Comparison of ENCODE assay signal across 1 cellular context in the genomic region with DNA sequence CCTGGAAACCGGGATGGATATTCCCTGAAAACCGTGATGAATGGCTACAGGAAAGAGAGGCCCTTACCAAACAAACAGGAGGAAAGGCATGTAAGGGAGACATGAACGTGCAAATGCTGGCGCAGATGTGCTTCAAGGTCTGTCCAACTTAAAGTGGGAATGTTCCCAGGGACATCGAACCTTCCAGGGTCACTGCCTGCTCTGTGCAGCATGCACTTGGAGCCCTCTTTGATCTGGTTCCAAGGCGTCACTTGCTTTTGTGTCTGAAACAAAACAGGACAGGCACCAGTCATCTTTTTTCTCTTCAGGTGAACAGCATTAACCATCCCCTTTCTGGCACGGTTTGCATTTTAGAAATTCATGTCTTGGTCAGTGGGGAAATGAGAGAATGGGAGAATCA.
TF ChIP-seq lines count a peak whose summit lies in the region.

No MANE protein-coding gene starts in this region.

TF ChIP-seq in HepG2, 621 proteins besides CTCF, POLR2A, EP300 and RAD21 (continued from another document and continues in another):
- TF ChIP-seq, protein P1, sequence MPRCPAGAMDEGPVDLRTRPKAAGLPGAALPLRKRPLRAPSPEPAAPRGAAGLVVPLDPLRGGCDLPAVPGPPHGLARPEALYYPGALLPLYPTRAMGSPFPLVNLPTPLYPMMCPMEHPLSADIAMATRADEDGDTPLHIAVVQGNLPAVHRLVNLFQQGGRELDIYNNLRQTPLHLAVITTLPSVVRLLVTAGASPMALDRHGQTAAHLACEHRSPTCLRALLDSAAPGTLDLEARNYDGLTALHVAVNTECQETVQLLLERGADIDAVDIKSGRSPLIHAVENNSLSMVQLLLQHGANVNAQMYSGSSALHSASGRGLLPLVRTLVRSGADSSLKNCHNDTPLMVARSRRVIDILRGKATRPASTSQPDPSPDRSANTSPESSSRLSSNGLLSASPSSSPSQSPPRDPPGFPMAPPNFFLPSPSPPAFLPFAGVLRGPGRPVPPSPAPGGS (CRISPR knock-in tag; IDR thresholded peaks at IDR 0.05), result no peak
- TF ChIP-seq SRY (CRISPR knock-in tag; IDR thresholded peaks at IDR 0.05) (no peak), HNF4G (IDR thresholded peaks at IDR 0.05; ENCODE audit: borderline replicate concordance, low read depth, low read length) (no peak), HNF4G (CRISPR knock-in tag; IDR thresholded peaks at IDR 0.05; ENCODE audit: borderline replicate concordance, low read depth) (0 out of 2 replicates have a peak, but pooled peaks have one; percentile 33), ZFP37 (CRISPR knock-in tag; IDR thresholded peaks at IDR 0.05; ENCODE audit: borderline replicate concordance) (no peak), HDAC2 (CRISPR knock-in tag; IDR thresholded peaks at IDR 0.05) (peak; percentile 66; the same call in 1 of the 2 replicates), JARID2 (CRISPR knock-in tag; IDR thresholded peaks at IDR 0.05; ENCODE audit: insufficient replicate concordance) (no peak), NR2F2 (IDR thresholded peaks at IDR 0.05; ENCODE audit: borderline replicate concordance, low read depth) (no peak), ZNF607 (CRISPR knock-in tag; IDR thresholded peaks at IDR 0.05; ENCODE audit: borderline replicate concordance) (no peak), ZNF431 (CRISPR knock-in tag; IDR thresholded peaks at IDR 0.05; ENCODE audit: borderline replicate concordance, low read depth) (no peak), AGO1 (IDR thresholded peaks at IDR 0.05; ENCODE audit: low read depth, low read length, poor library complexity, severe bottlenecking) (no peak), ELF4 (CRISPR knock-in tag; IDR thresholded peaks at IDR 0.05; ENCODE audit: borderline replicate concordance) (no peak), RARA (CRISPR knock-in tag; IDR thresholded peaks at IDR 0.05) (peak; percentile 83), HMG20A (CRISPR knock-in tag; IDR thresholded peaks at IDR 0.05; ENCODE audit: borderline replicate concordance) (peak; percentile 69; the same call in 1 of the 2 replicates), SMAD9 (CRISPR knock-in tag; IDR thresholded peaks at IDR 0.05) (no peak), PHF21A (CRISPR knock-in tag; IDR thresholded peaks at IDR 0.05) (no peak), ZNF550 (CRISPR knock-in tag; IDR thresholded peaks at IDR 0.05; ENCODE audit: borderline replicate concordance) (no peak), HOXA7 (CRISPR knock-in tag; IDR thresholded peaks at IDR 0.05) (no peak), ZNF24 (IDR thresholded peaks at IDR 0.05) (no peak), SMAD3 (CRISPR knock-in tag; IDR thresholded peaks at IDR 0.05) (no peak), MXD4 (CRISPR knock-in tag; IDR thresholded peaks at IDR 0.05) (0 out of 2 replicates have a peak, but pooled peaks have one; percentile 26), ELF3 (CRISPR knock-in tag; IDR thresholded peaks at IDR 0.05) (peak; percentile 70), ZNF775 (CRISPR knock-in tag; IDR thresholded peaks at IDR 0.05; ENCODE audit: borderline replicate concordance) (no peak), EHMT2 (IDR thresholded peaks at IDR 0.05; ENCODE audit: borderline replicate concordance, low read depth, low read length) (no peak), ZNF354B (CRISPR knock-in tag; IDR thresholded peaks at IDR 0.05) (no peak), ASH2L (IDR thresholded peaks at IDR 0.05; ENCODE audit: insufficient read length, low read depth, low read length) (no peak), ZNF274 (CRISPR knock-in tag; IDR thresholded peaks at IDR 0.05) (no peak), ZNF143 (CRISPR knock-in tag; IDR thresholded peaks at IDR 0.05) (0 out of 2 replicates have a peak, but pooled peaks have one; percentile 23), TOPORS (CRISPR knock-in tag; IDR thresholded peaks at IDR 0.05) (no peak), MTF1 (CRISPR knock-in tag; IDR thresholded peaks at IDR 0.05) (no peak), ERF (CRISPR knock-in tag; IDR thresholded peaks at IDR 0.05) (peak; percentile 44; the same call in 1 of the 2 replicates), ZNF350 (CRISPR knock-in tag; IDR thresholded peaks at IDR 0.05; ENCODE audit: borderline replicate concordance, low read depth) (no peak), RFX1 (IDR thresholded peaks at IDR 0.05) (0 out of 2 replicates have a peak, but pooled peaks have one; percentile 6), ZNF121 (CRISPR knock-in tag; IDR thresholded peaks at IDR 0.05) (no peak), SIX4 (CRISPR knock-in tag; IDR thresholded peaks at IDR 0.05) (0 out of 2 replicates have a peak, but pooled peaks have one; percentile 17), SATB2 (CRISPR knock-in tag; IDR thresholded peaks at IDR 0.05) (0 out of 2 replicates have a peak, but pooled peaks have one; percentile 46), ZFP36L1 (CRISPR knock-in tag; IDR thresholded peaks at IDR 0.05) (no peak), MIER3 (CRISPR knock-in tag; IDR thresholded peaks at IDR 0.05; ENCODE audit: borderline replicate concordance) (peak; percentile 59; the same call in 1 of the 2 replicates)
- TF ChIP-seq, protein P2, sequence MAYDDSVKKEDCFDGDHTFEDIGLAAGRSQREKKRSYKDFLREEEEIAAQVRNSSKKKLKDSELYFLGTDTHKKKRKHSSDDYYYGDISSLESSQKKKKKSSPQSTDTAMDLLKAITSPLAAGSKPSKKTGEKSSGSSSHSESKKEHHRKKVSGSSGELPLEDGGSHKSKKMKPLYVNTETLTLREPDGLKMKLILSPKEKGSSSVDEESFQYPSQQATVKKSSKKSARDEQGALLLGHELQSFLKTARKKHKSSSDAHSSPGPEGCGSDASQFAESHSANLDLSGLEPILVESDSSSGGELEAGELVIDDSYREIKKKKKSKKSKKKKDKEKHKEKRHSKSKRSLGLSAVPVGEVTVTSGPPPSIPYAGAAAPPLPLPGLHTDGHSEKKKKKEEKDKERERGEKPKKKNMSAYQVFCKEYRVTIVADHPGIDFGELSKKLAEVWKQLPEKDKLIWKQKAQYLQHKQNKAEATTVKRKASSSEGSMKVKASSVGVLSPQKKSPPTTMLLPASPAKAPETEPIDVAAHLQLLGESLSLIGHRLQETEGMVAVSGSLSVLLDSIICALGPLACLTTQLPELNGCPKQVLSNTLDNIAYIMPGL (CRISPR knock-in tag; IDR thresholded peaks at IDR 0.05; ENCODE audit: borderline replicate concordance in 1 of 2, low read depth in 1 of 2), result no peak
- TF ChIP-seq, protein P3, sequence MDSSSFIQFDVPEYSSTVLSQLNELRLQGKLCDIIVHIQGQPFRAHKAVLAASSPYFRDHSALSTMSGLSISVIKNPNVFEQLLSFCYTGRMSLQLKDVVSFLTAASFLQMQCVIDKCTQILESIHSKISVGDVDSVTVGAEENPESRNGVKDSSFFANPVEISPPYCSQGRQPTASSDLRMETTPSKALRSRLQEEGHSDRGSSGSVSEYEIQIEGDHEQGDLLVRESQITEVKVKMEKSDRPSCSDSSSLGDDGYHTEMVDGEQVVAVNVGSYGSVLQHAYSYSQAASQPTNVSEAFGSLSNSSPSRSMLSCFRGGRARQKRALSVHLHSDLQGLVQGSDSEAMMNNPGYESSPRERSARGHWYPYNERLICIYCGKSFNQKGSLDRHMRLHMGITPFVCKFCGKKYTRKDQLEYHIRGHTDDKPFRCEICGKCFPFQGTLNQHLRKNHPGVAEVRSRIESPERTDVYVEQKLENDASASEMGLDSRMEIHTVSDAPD (CRISPR knock-in tag; IDR thresholded peaks at IDR 0.05), result no peak
- TF ChIP-seq, protein P4, sequence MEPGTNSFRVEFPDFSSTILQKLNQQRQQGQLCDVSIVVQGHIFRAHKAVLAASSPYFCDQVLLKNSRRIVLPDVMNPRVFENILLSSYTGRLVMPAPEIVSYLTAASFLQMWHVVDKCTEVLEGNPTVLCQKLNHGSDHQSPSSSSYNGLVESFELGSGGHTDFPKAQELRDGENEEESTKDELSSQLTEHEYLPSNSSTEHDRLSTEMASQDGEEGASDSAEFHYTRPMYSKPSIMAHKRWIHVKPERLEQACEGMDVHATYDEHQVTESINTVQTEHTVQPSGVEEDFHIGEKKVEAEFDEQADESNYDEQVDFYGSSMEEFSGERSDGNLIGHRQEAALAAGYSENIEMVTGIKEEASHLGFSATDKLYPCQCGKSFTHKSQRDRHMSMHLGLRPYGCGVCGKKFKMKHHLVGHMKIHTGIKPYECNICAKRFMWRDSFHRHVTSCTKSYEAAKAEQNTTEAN (CRISPR knock-in tag; conservative IDR thresholded peaks at IDR 0.05), result 0 out of 2 replicates have a peak, but pooled peaks have one; percentile 40
- TF ChIP-seq, protein P5, sequence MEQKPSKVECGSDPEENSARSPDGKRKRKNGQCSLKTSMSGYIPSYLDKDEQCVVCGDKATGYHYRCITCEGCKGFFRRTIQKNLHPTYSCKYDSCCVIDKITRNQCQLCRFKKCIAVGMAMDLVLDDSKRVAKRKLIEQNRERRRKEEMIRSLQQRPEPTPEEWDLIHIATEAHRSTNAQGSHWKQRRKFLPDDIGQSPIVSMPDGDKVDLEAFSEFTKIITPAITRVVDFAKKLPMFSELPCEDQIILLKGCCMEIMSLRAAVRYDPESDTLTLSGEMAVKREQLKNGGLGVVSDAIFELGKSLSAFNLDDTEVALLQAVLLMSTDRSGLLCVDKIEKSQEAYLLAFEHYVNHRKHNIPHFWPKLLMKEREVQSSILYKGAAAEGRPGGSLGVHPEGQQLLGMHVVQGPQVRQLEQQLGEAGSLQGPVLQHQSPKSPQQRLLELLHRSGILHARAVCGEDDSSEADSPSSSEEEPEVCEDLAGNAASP (CRISPR knock-in tag; IDR thresholded peaks at IDR 0.05; ENCODE audit: borderline replicate concordance), result peak; percentile 79; the same call in 1 of the 2 replicates
- TF ChIP-seq, protein P6, sequence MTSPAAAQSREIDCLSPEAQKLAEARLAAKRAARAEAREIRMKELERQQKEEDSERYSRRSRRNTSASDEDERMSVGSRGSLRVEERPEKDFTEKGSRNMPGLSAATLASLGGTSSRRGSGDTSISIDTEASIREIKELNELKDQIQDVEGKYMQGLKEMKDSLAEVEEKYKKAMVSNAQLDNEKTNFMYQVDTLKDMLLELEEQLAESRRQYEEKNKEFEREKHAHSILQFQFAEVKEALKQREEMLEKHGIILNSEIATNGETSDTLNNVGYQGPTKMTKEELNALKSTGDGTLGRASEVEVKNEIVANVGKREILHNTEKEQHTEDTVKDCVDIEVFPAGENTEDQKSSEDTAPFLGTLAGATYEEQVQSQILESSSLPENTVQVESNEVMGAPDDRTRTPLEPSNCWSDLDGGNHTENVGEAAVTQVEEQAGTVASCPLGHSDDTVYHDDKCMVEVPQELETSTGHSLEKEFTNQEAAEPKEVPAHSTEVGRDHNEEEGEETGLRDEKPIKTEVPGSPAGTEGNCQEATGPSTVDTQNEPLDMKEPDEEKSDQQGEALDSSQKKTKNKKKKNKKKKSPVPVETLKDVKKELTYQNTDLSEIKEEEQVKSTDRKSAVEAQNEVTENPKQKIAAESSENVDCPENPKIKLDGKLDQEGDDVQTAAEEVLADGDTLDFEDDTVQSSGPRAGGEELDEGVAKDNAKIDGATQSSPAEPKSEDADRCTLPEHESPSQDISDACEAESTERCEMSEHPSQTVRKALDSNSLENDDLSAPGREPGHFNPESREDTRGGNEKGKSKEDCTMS (CRISPR knock-in tag; conservative IDR thresholded peaks at IDR 0.05), result no peak
- TF ChIP-seq, protein P7, sequence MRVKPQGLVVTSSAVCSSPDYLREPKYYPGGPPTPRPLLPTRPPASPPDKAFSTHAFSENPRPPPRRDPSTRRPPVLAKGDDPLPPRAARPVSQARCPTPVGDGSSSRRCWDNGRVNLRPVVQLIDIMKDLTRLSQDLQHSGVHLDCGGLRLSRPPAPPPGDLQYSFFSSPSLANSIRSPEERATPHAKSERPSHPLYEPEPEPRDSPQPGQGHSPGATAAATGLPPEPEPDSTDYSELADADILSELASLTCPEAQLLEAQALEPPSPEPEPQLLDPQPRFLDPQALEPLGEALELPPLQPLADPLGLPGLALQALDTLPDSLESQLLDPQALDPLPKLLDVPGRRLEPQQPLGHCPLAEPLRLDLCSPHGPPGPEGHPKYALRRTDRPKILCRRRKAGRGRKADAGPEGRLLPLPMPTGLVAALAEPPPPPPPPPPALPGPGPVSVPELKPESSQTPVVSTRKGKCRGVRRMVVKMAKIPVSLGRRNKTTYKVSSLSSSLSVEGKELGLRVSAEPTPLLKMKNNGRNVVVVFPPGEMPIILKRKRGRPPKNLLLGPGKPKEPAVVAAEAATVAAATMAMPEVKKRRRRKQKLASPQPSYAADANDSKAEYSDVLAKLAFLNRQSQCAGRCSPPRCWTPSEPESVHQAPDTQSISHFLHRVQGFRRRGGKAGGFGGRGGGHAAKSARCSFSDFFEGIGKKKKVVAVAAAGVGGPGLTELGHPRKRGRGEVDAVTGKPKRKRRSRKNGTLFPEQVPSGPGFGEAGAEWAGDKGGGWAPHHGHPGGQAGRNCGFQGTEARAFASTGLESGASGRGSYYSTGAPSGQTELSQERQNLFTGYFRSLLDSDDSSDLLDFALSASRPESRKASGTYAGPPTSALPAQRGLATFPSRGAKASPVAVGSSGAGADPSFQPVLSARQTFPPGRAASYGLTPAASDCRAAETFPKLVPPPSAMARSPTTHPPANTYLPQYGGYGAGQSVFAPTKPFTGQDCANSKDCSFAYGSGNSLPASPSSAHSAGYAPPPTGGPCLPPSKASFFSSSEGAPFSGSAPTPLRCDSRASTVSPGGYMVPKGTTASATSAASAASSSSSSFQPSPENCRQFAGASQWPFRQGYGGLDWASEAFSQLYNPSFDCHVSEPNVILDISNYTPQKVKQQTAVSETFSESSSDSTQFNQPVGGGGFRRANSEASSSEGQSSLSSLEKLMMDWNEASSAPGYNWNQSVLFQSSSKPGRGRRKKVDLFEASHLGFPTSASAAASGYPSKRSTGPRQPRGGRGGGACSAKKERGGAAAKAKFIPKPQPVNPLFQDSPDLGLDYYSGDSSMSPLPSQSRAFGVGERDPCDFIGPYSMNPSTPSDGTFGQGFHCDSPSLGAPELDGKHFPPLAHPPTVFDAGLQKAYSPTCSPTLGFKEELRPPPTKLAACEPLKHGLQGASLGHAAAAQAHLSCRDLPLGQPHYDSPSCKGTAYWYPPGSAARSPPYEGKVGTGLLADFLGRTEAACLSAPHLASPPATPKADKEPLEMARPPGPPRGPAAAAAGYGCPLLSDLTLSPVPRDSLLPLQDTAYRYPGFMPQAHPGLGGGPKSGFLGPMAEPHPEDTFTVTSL (CRISPR knock-in tag; IDR thresholded peaks at IDR 0.05; ENCODE audit: borderline replicate concordance), result 0 out of 2 replicates have a peak, but pooled peaks have one; percentile 19
- TF ChIP-seq, protein P8, sequence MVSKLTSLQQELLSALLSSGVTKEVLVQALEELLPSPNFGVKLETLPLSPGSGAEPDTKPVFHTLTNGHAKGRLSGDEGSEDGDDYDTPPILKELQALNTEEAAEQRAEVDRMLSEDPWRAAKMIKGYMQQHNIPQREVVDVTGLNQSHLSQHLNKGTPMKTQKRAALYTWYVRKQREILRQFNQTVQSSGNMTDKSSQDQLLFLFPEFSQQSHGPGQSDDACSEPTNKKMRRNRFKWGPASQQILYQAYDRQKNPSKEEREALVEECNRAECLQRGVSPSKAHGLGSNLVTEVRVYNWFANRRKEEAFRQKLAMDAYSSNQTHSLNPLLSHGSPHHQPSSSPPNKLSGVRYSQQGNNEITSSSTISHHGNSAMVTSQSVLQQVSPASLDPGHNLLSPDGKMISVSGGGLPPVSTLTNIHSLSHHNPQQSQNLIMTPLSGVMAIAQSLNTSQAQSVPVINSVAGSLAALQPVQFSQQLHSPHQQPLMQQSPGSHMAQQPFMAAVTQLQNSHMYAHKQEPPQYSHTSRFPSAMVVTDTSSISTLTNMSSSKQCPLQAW (CRISPR knock-in tag; IDR thresholded peaks at IDR 0.05), result no peak
